ENCODE assay signal across 9 cellular contexts in the genomic region with DNA sequence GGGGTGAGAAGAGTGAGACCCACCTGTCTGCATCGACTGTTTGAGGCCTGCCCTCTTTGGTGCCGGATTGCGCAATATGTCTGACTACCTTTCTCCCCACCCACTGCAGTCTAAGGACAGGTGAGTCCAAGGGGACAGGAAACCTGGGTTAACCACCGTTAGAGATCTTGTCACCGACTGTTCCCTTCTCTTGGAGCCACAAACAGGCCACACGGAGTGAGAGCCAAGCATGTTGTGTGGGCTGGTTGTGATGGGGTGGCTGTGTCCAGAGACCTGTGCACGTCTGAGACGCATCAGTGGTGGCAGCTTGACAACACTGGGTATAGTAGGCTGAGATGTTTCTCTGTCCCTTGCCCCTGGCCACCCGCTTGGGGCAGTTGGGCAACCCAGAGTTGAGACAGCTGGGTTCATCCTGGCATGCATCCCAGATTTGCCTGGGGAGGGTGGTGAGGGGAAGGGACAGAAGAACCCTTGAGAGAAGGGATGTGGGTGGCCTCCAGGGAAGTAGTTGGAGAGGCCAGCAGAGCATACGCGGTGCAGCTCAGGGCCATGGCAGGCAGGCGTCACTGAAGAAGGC. TPM values are rescaled to one million over a fixed set of nuclear protein-coding genes. Genes with fewer than 3 reads are reported as not detected.
DNase-seq lines count a peak whose midpoint lies in the region; ATAC-seq, FAIRE-seq and TF ChIP-seq lines count a peak whose summit lies in the region.
"Had no signal": no experiment of that assay in that cellular context is flagged by ENCODE, and none has a peak within 500 bp of the region (broad histone marks: within the 10 kb centered on the region; RNA-seq: fewer than 3 reads in every experiment).

No MANE protein-coding gene starts in this region.

- H3K36me3 ChIP-seq in breast epithelium: no peaks in the 10 kb centered on the region
- H3K36me3 ChIP-seq in lung (ENCODE audit: control insufficient read depth in 2 of 2, insufficient read depth in 2 of 2, low read length in 2 of 2): peaks cover 0 to 5% of the 10 kb centered on the region in 2 donors

- H3K9me3 ChIP-seq in breast epithelium (no peaks in the 10 kb centered on the region), lung (ENCODE audit: control insufficient read depth in 2 of 2, insufficient read depth in 1 of 2, low read length in 1 of 2) (no peaks in the 10 kb centered on the region)

- H3K4me1 ChIP-seq in breast epithelium (peaks cover 0 to 14% of the 10 kb centered on the region in 2 donors), lung (ENCODE audit: control insufficient read depth in 2 of 2, insufficient read depth in 2 of 2, low read length in 2 of 2) (peaks cover 17 to 31% of the 10 kb centered on the region in 2 donors)

- FAIRE-seq in urothelium cell line (lab: Jason Lieb, UNC): no peak

- no peaks in the 10 kb centered on the region for H3K27me3 ChIP-seq in breast epithelium
- no peaks in the 10 kb centered on the region for H3K27me3 ChIP-seq in lung (ENCODE audit: control insufficient read depth, insufficient read depth)

- TF ChIP-seq CTCF in breast epithelium (IDR thresholded peaks at IDR 0.05) (no peak), lung (IDR thresholded peaks at IDR 0.05; ENCODE audit: control extremely low read depth, extremely low read depth) (no peak)

- 35 to 54% methylated on average over 12 of the region's 12 CpGs for WGBS in lung, 2 donors

- DNase-seq in activated effector memory CD4-positive, alpha-beta T cell treated with anti-CD3 and anti-CD28 coated beads, Interleukin-2, amount 50 U/mL, for 16 hours: peak; percentile 60
- DNase-seq in activated effector memory CD4-positive, alpha-beta T cell treated with Interleukin-2 at 50 U/mL for 16 hours: no peak
- DNase-seq in breast epithelium (ENCODE audit: low spot score in 2 of 2) (peak; percentile 53 to 67), lung (ENCODE audit: low spot score) (peak; percentile 78), urothelium cell line (ENCODE audit: low spot score) (peak; percentile 24)
- no peak for DNase-seq in activated naive CD4-positive, alpha-beta T cell treated with anti-CD3 and anti-CD28 coated beads, Interleukin-2, amount 50 U/mL, for 16 hours

- intact Hi-C loops in breast epithelium (cut with DNase I; ENCODE audit: low total_unique reads): no loop called here

- H3K4me3 ChIP-seq in breast epithelium: no peak overlapping the region
- no peak overlapping the region for H3K4me3 ChIP-seq in lung

- ATAC-seq in lung (ENCODE audit: insufficient read depth, low FRiP score) (peak; percentile 68), HG03378 (IDR thresholded peaks at IDR 0.05; ENCODE audit: unreplicated experiment) (no peak), GM21360 (IDR thresholded peaks at IDR 0.05; ENCODE audit: unreplicated experiment) (no peak)
- ATAC-seq: Panc1 had no signal

- peak overlapping the region; percentile 50 to 64 for H3K27ac ChIP-seq in breast epithelium
- H3K27ac ChIP-seq in lung (ENCODE audit: low read depth in 1 of 2, low read length in 1 of 2): peak overlapping the region in 1 of 2 donors; percentile 66

- TF ChIP-seq POLR2A in breast epithelium (IDR thresholded peaks at IDR 0.05): no peak

RNA-seq across cellular contexts. Expression of a gene that starts 21.4 kb away (rescaled TPM):
- total RNA-seq in breast epithelium: 100 to 1,000 TPM in 2 of 3 donors, 10 to 100 TPM in 1; 93.1 to 136 (median 124) TPM
- total RNA-seq in lung: 100 to 1,000 TPM; 181 to 342 TPM
- 100 to 1,000 TPM; 121 to 168 TPM for polyA plus RNA-seq in lung

Comparison
In these comparisons a context has a peak if more than half of its experiments do, and no peak if none do; other contexts are left out.
1. DNase-seq: peak in activated effector memory CD4-positive, alpha-beta T cell treated with anti-CD3 and anti-CD28 coated beads, Interleukin-2, amount 50 U/mL, for 16 hours (single experiment), breast epithelium (2 of 2), lung (single experiment) and urothelium cell line (single experiment); none in activated effector memory CD4-positive, alpha-beta T cell treated with Interleukin-2 at 50 U/mL for 16 hours (single experiment) and activated naive CD4-positive, alpha-beta T cell treated with anti-CD3 and anti-CD28 coated beads, Interleukin-2, amount 50 U/mL, for 16 hours (single experiment).